In the genomic region with DNA sequence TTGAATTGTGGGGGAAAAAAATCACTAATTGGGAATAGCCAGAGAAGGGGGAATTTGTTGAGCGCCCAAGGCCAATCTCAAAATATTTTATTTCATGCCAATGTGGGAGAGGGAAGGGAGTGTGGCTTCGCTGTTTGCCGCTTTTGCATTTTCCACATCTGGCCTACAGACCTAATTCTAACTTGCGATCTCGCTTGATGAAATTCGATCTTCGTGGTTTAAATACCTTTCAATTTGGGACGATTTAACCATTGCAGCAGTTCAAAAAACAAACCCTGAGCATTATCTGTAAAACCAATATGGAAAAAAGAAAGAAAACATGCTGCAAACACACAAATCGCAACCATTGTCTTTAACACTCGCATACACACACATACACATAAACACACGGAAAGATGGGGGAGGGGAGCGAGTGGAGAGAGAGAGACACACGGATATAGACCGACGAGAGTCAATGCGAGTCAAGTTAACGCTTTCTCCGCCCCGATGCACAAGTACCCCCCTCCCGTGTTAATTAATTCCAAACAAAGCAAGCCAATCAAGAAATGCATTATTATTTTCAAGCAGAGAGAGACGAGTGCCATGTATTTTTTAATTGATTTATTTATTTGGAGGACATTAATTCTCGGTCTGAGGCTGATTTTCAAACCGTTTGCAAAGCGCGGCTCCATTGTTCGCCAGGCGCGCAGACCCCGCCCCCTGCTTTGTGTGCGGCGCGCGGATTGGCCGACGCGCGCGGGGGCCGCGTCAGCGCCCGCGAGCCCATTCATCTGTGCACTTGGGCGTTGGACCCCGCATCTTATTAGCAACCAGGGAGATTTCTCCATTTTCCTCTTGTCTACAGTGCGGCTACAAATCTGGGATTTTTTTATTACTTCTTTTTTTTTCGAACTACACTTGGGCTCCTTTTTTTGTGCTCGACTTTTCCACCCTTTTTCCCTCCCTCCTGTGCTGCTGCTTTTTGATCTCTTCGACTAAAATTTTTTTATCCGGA, we compare ENCODE assay signal across 8 cellular contexts. TPM values are rescaled to one million over a fixed set of nuclear protein-coding genes. Genes with fewer than 3 reads are reported as not detected.
DNase-seq lines count a peak whose midpoint lies in the region; TF ChIP-seq lines count a peak whose summit lies in the region.

A gene with protein sequence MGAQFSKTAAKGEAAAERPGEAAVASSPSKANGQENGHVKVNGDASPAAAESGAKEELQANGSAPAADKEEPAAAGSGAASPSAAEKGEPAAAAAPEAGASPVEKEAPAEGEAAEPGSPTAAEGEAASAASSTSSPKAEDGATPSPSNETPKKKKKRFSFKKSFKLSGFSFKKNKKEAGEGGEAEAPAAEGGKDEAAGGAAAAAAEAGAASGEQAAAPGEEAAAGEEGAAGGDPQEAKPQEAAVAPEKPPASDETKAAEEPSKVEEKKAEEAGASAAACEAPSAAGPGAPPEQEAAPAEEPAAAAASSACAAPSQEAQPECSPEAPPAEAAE (plus strand): TSS at position 775 of the 994 bp plus-strand sequence. CDS start 401 bp downstream, outside the sequence.

- H4K20me1 ChIP-seq in H9 (ENCODE audit: control insufficient read depth, insufficient read depth, insufficient read length), result no peaks in the 10 kb centered on the region

- no peak within 1 kb of the TSS for H3K4me3 Mint-ChIP-seq in H9
- no peak within 1 kb of the TSS for H3K4me3 Mint-ChIP-seq in MCF 10A (ENCODE audit: unreplicated experiment)

- POLR2A ChIA-PET in MCF 10A (lab: Yijun Ruan, JAX), result interaction anchor here (0.8 to 1.5 kb wide), 8 partner anchors 137 to 438 kb away, joined by 3 to 7 read pairs (median 4); no protein-coding TSS in a partner anchor

- intact Hi-C loops in MCF 10A (cut with micrococcal nuclease), result loop anchor here (1.0 to 2.0 kb wide), 2 partner anchors 168 to 202 kb away; no protein-coding TSS in a partner anchor

- H3K18ac ChIP-seq in H9 (ENCODE audit: insufficient read length, low read depth, low read length), result peak within 1 kb of the TSS; percentile 99

- CTCF ChIA-PET in MCF 10A (lab: Yijun Ruan, JAX), result interaction anchor here (0.6 to 1.5 kb wide), 4 partner anchors 218 to 443 kb away, joined by 3 to 6 read pairs (median 4); no protein-coding TSS in a partner anchor

- H3K79me1 ChIP-seq in H9 (ENCODE audit: insufficient read depth, low read depth, low read length, poor library complexity, severe bottlenecking), result no peaks in the 10 kb centered on the region

- peak within 1 kb of the TSS; percentile 57 for H2AFZ ChIP-seq in H9 (ENCODE audit: low read length)

- H3K56ac ChIP-seq in H9 (ENCODE audit: insufficient read length, low read depth, low read length), result peak within 1 kb of the TSS; percentile 2

- H3T11ph ChIP-seq in H9 (ENCODE audit: low read length), result peak within 1 kb of the TSS; percentile 98

- H3K36me3 Mint-ChIP-seq in H9 (ENCODE audit: insufficient read depth in 1 of 3, low read depth in 3 of 3), result peaks cover 13 to 23% (median 20%) of the 10 kb centered on the region in 3 experiments
- H3K36me3 Mint-ChIP-seq in MCF 10A (ENCODE audit: insufficient read depth, unreplicated experiment), result peaks cover 14% of the 10 kb centered on the region

- no peak for TF ChIP-seq CTCF in H9 (conservative IDR thresholded peaks at IDR 0.05)
- no peak for TF ChIP-seq CTCF in MCF 10A (IDR thresholded peaks at IDR 0.05; ENCODE audit: unreplicated experiment)

- H3K23ac ChIP-seq in H9 (ENCODE audit: insufficient read length, low read depth, low read length), result peak within 1 kb of the TSS; percentile 76

- H3K14ac ChIP-seq in H9 (ENCODE audit: insufficient read depth, low read length), result peak within 1 kb of the TSS; percentile 100

- peak within 1 kb of the TSS; percentile 91 for H2AK5ac ChIP-seq in H9 (ENCODE audit: insufficient read length, low read length)

- H3K9me3 Mint-ChIP-seq in H9 (peaks cover 0 to 4% of the 10 kb centered on the region in 2 experiments; a peak in 2 of 5 replicates), MCF 10A (ENCODE audit: unreplicated experiment) (no peaks in the 10 kb centered on the region)

- peak; percentile 72 for DNase-seq in activated CD8-positive, alpha-beta memory T cell treated with anti-CD3 and anti-CD28 coated beads, Interleukin-2, amount 50 U/mL, for 48 hours
- DNase-seq in activated CD8-positive, alpha-beta memory T cell treated with anti-CD3 and anti-CD28 coated beads for 24 hours, result no peak
- DNase-seq in H9 (peak; percentile 82), MG63 (peak; percentile 85), RPMI8226 (peak; percentile 61), MCF 10A (ENCODE audit: unreplicated experiment) (peak; percentile 84), iPS DF 19.7 (ENCODE audit: low read depth, low spot score) (peak; percentile 23), putamen (ENCODE audit: low spot score) (peak; percentile 87)

- peak within 1 kb of the TSS; percentile 91 for H3K4me2 ChIP-seq in H9 (ENCODE audit: insufficient read depth, insufficient read length, low read length)

- H2BK5ac ChIP-seq in H9 (ENCODE audit: insufficient read length, low read length), result peak within 1 kb of the TSS; percentile 90

- BruUV-seq in MCF 10A (replicated peaks; lab: Mats Ljungman, UMichigan), result no TSS peak

- no peak within 1 kb of the TSS for H2BK20ac ChIP-seq in H9 (ENCODE audit: low read depth, low read length, poor library complexity, severe bottlenecking)

- H3K4me3 ChIP-seq in MG63, result peak within 1 kb of the TSS; percentile 96

- H3K27me3 Mint-ChIP-seq in H9 (ENCODE audit: low read depth) (peaks cover 25% of the 10 kb centered on the region), MCF 10A (ENCODE audit: insufficient read depth, unreplicated experiment) (no peaks in the 10 kb centered on the region)

- H4K91ac ChIP-seq in H9 (ENCODE audit: insufficient read length, low read depth, low read length), result peak within 1 kb of the TSS; percentile 99

- no peaks in the 10 kb centered on the region for H3K9me3 ChIP-seq in H9 (ENCODE audit: control insufficient read depth, low read depth, low read length)
- no peaks in the 10 kb centered on the region for H3K9me3 ChIP-seq in MG63

- H3K4me1 ChIP-seq in H9 (ENCODE audit: insufficient read depth, low read length), result no peaks in the 10 kb centered on the region

- H2BK15ac ChIP-seq in H9 (ENCODE audit: low read depth, low read length), result peak within 1 kb of the TSS; percentile 69; the same call in 1 of the 2 replicates

- WGBS in H9 (ENCODE audit: extremely low coverage, insufficient read length, low lambda C conversion rate), result no CpG with 5 or more reads among the region's 50 CpGs

- H3K27me3 ChIP-seq in H9 (ENCODE audit: insufficient read depth, low read length) (peaks cover 21% of the 10 kb centered on the region), MG63 (no peaks in the 10 kb centered on the region)

- peak within 1 kb of the TSS; percentile 100; the same call in 1 of the 2 replicates for H3K4ac ChIP-seq in H9 (ENCODE audit: low read depth, low read length)

- H3K79me2 ChIP-seq in H9 (ENCODE audit: insufficient read depth, low read length), result peaks cover 5% of the 10 kb centered on the region; the same call in 1 of the 2 replicates

- H4K8ac ChIP-seq in H9 (replicated peaks; ENCODE audit: insufficient read length, low read depth, low read length), result peak within 1 kb of the TSS; percentile 93

- H2BK12ac ChIP-seq in H9 (ENCODE audit: insufficient read length, low read depth, low read length), result peak within 1 kb of the TSS; percentile 85

- H3K36me3 ChIP-seq in MG63, result peaks cover 15% of the 10 kb centered on the region

- H4K5ac ChIP-seq in H9 (ENCODE audit: insufficient read length, low read depth, low read length), result peak within 1 kb of the TSS; percentile 99

- peak within 1 kb of the TSS; percentile 74 for H3K27ac ChIP-seq in H9 (ENCODE audit: insufficient read length, low read depth, low read length)

- peaks cover 8 to 23% of the 10 kb centered on the region in 2 experiments for H3K4me1 Mint-ChIP-seq in H9
- H3K4me1 Mint-ChIP-seq in MCF 10A (ENCODE audit: insufficient read depth, unreplicated experiment), result no peaks in the 10 kb centered on the region

- peak within 1 kb of the TSS; percentile 100 for H3K9ac ChIP-seq in H9 (ENCODE audit: extremely low read depth, insufficient read length, low read length)

- no peak within 1 kb of the TSS; a peak in 2 of 7 replicates for H3K27ac Mint-ChIP-seq in H9
- no peak within 1 kb of the TSS for H3K27ac Mint-ChIP-seq in MCF 10A (ENCODE audit: low read depth, unreplicated experiment)

- H3K23me2 ChIP-seq in H9 (ENCODE audit: insufficient read length, low read depth, low read length, poor library complexity, severe bottlenecking), result peaks cover 28% of the 10 kb centered on the region

- H2BK120ac ChIP-seq in H9 (ENCODE audit: low read depth, low read length, poor library complexity, severe bottlenecking), result peak within 1 kb of the TSS; percentile 99

RNA-seq across cellular contexts. Expression of the gene that starts here (rescaled TPM):
- total RNA-seq in H9 (2021) (164 and 165 TPM in 2 replicates), MCF 10A (2022) (39.3 and 59.9 TPM in 2 replicates)
- total RNA-seq in MG63 (2014; rRNA removed; shearing (Covaris generic); ENCODE audit: low replicate concordance), result 70.3 and 78.1 TPM in 2 replicates
